In genomic region chr6:33874136-33874535, GRCh38 we compare ENCODE assay signal across 19 cellular contexts.
DNase-seq lines count a peak whose midpoint lies in the region; TF ChIP-seq lines count a peak whose summit lies in the region.
"Had no signal": no experiment of that assay in that cellular context is flagged by ENCODE, and none has a peak within 500 bp of the region (broad histone marks: within the 10 kb centered on the region; RNA-seq: fewer than 3 reads in every experiment).

No MANE protein-coding gene starts in this region.

- H3K36me3 Mint-ChIP-seq in glutamatergic neuron (ENCODE audit: unreplicated experiment): no peaks in the 10 kb centered on the region
- H3K36me3 Mint-ChIP-seq: CD4-positive, alpha-beta memory T cell had no signal

- peaks cover 5% of the 10 kb centered on the region for H3K9me3 Mint-ChIP-seq in glutamatergic neuron (ENCODE audit: unreplicated experiment)
- H3K9me3 Mint-ChIP-seq: CD4-positive, alpha-beta memory T cell; HFFc6 had no signal

- no peak overlapping the region for H3K14ac ChIP-seq in mesenchymal stem cell (ENCODE audit: low read length in 2 of 2)

- no peaks in the 10 kb centered on the region for H3F3A ChIP-seq in Loucy (ENCODE audit: low read depth)

- WGBS in mesenchymal stem cell: 91% methylated on average over 14 of the region's 14 CpGs

- H2BK15ac ChIP-seq in mesenchymal stem cell (ENCODE audit: low read depth, poor library complexity, severe bottlenecking): no peak overlapping the region

- no peaks in the 10 kb centered on the region for H3K36me3 ChIP-seq in Loucy (ENCODE audit: insufficient read depth, low read length)
- no peaks in the 10 kb centered on the region for H3K36me3 ChIP-seq in osteoblast (ENCODE audit: insufficient read depth, low read length)
- no peaks in the 10 kb centered on the region for H3K36me3 ChIP-seq in mesenchymal stem cell (ENCODE audit: control insufficient read depth in 1 of 2, insufficient read depth in 2 of 2, low read depth in 1 of 2, low read length in 2 of 2)
- H3K36me3 ChIP-seq: HAP-1 had no signal

- H3K79me1 ChIP-seq in mesenchymal stem cell (replicated peaks; ENCODE audit: low read length, poor library complexity, severe bottlenecking): no peaks in the 10 kb centered on the region

- H3K4me3 ChIP-seq in Loucy (ENCODE audit: low read length, poor library complexity, severe bottlenecking) (no peak overlapping the region), osteoblast (ENCODE audit: insufficient read depth, low read length) (no peak overlapping the region), mesenchymal stem cell (ENCODE audit: insufficient read depth in 1 of 2, low read depth in 1 of 2, low read length in 2 of 2) (no peak overlapping the region)
- H3K4me3 ChIP-seq: A549, HAP-1 had no signal

- no peak overlapping the region for H2AK5ac ChIP-seq in mesenchymal stem cell (ENCODE audit: low read length, severe bottlenecking)

- H4K91ac ChIP-seq in mesenchymal stem cell (ENCODE audit: low read length): no peak overlapping the region

- no peak overlapping the region for H2BK5ac ChIP-seq in mesenchymal stem cell (ENCODE audit: low read depth, low read length, poor library complexity, severe bottlenecking)

- no peak overlapping the region for H2BK120ac ChIP-seq in mesenchymal stem cell (ENCODE audit: low read depth, low read length)

- no peak overlapping the region for H2BK12ac ChIP-seq in mesenchymal stem cell (ENCODE audit: low read length in 2 of 2)

- H3K4me1 Mint-ChIP-seq in glutamatergic neuron (ENCODE audit: low read depth, unreplicated experiment): peaks cover 37% of the 10 kb centered on the region

- peak overlapping the region; percentile 63 for H3K4me3 Mint-ChIP-seq in glutamatergic neuron (ENCODE audit: unreplicated experiment)
- H3K4me3 Mint-ChIP-seq: CD4-positive, alpha-beta memory T cell; HFFc6 had no signal

- H3K23ac ChIP-seq in mesenchymal stem cell (ENCODE audit: low read length in 2 of 2): no peak overlapping the region

- H3K4ac ChIP-seq in mesenchymal stem cell (ENCODE audit: low read depth in 1 of 2, low read length in 2 of 2): no peak overlapping the region

- no peaks in the 10 kb centered on the region for H3K79me2 ChIP-seq in Loucy (ENCODE audit: insufficient read depth, low read length)
- no peaks in the 10 kb centered on the region for H3K79me2 ChIP-seq in osteoblast (ENCODE audit: insufficient read depth, low read length)

- DNase-seq in NCI-H82 (lab: John Stamatoyannopoulos, UW) (peak; percentile 52), NCI-H82 treated with DMSO at 0.1 percent for 48 hours (lab: John Stamatoyannopoulos, UW; ENCODE audit: unreplicated experiment) (no peak), glutamatergic neuron (no peak), osteoblast (ENCODE audit: insufficient read length, low spot score, missing footprints) (peak; percentile 51), AG08396 (ENCODE audit: low spot score) (no peak), middle frontal gyrus (ENCODE audit: extremely low spot score, low spot score) (no peak), mesenchymal stem cell (no peak)
- DNase-seq: 8988T; ACHN; C1 segment of cervical spinal cord; Calu3; CD4-positive, alpha-beta memory T cell; COR-L47; DND-41; GOT3; HFFc6 had no signal

- no peak overlapping the region for H3K27ac Mint-ChIP-seq in glutamatergic neuron (ENCODE audit: unreplicated experiment)
- H3K27ac Mint-ChIP-seq: HFFc6 had no signal

- H3K27ac ChIP-seq in osteoblast (ENCODE audit: low read depth, low read length): no peak overlapping the region
- H3K27ac ChIP-seq in mesenchymal stem cell (ENCODE audit: low read length, poor library complexity, severe bottlenecking): no peak overlapping the region
- H3K27ac ChIP-seq: A549 had no signal

- no peaks in the 10 kb centered on the region for H3K9me2 ChIP-seq in Loucy (replicated peaks; ENCODE audit: low read depth, low read length)

- TF ChIP-seq CTCF in Loucy (conservative IDR thresholded peaks at IDR 0.05; ENCODE audit: low read length): no peak
- TF ChIP-seq CTCF in glutamatergic neuron (IDR thresholded peaks at IDR 0.05; ENCODE audit: partially characterized antibody, unreplicated experiment): no peak
- TF ChIP-seq CTCF in osteoblast (IDR thresholded peaks at IDR 0.05; ENCODE audit: extremely low read depth, low read depth, low read length): no peak

- H3K9me3 ChIP-seq in Loucy (ENCODE audit: insufficient read depth, low read depth, low read length) (no peaks in the 10 kb centered on the region), osteoblast (ENCODE audit: low read depth, low read length) (no peaks in the 10 kb centered on the region), mesenchymal stem cell (ENCODE audit: control insufficient read depth, low read length) (no peaks in the 10 kb centered on the region)
- H3K9me3 ChIP-seq: A549, HAP-1 had no signal

- no peak overlapping the region for H4K8ac ChIP-seq in mesenchymal stem cell (ENCODE audit: low read length)

- no peak overlapping the region for H3K18ac ChIP-seq in mesenchymal stem cell (ENCODE audit: low read depth in 1 of 2, low read length in 2 of 2)

- H3K9ac ChIP-seq in Loucy (ENCODE audit: low read depth, low read length, poor library complexity, severe bottlenecking): peak overlapping the region; percentile 57
- H3K9ac ChIP-seq in mesenchymal stem cell (ENCODE audit: low read length): no peak overlapping the region

- no peaks in the 10 kb centered on the region for H4K20me1 ChIP-seq in Loucy (ENCODE audit: insufficient read depth, low read length, poor library complexity, severe bottlenecking)
- H4K20me1 ChIP-seq in osteoblast (ENCODE audit: insufficient read depth, low read length): no peaks in the 10 kb centered on the region

- H3K4me2 ChIP-seq in Loucy (ENCODE audit: low read depth, low read length, poor library complexity, severe bottlenecking) (peak overlapping the region; percentile 45), osteoblast (ENCODE audit: insufficient read depth, low read length) (no peak overlapping the region), mesenchymal stem cell (ENCODE audit: low read length, poor library complexity, severe bottlenecking) (no peak overlapping the region)
- H3K4me2 ChIP-seq: A549 had no signal

- H3K27me3 Mint-ChIP-seq in glutamatergic neuron (ENCODE audit: unreplicated experiment): peaks cover 9% of the 10 kb centered on the region

- H3K27me3 ChIP-seq in Loucy (ENCODE audit: insufficient read depth, low read length, poor library complexity, severe bottlenecking): no peaks in the 10 kb centered on the region
- peaks cover 21% of the 10 kb centered on the region for H3K27me3 ChIP-seq in osteoblast (ENCODE audit: insufficient read depth, low read length)
- peaks cover 78 to 97% of the 10 kb centered on the region in 2 experiments for H3K27me3 ChIP-seq in mesenchymal stem cell (ENCODE audit: control insufficient read depth in 1 of 2, insufficient read depth in 1 of 2, low read length in 2 of 2)

- peaks cover 64% of the 10 kb centered on the region for H3K4me1 ChIP-seq in Loucy (ENCODE audit: insufficient read depth, low read length, poor library complexity, severe bottlenecking)
- H3K4me1 ChIP-seq in osteoblast (ENCODE audit: insufficient read depth, low read length): no peaks in the 10 kb centered on the region
- H3K4me1 ChIP-seq in mesenchymal stem cell (ENCODE audit: control insufficient read depth, insufficient read depth, low read depth, low read length): peaks cover 2% of the 10 kb centered on the region
- H3K4me1 ChIP-seq: A549 had no signal

- no peak overlapping the region for H2AFZ ChIP-seq in Loucy (ENCODE audit: low read length)
- H2AFZ ChIP-seq in osteoblast (ENCODE audit: low read length): no peak overlapping the region
- no peak overlapping the region for H2AFZ ChIP-seq in mesenchymal stem cell (ENCODE audit: low read depth, low read length)

Comparison
In these comparisons a context has a peak if more than half of its experiments do, and no peak if none do; other contexts are left out.
1. DNase-seq: peak in NCI-H82 (single experiment) and osteoblast (single experiment); none in NCI-H82 treated with DMSO at 0.1 percent for 48 hours (single experiment), glutamatergic neuron (single experiment), AG08396 (single experiment), middle frontal gyrus (single experiment) and mesenchymal stem cell (single experiment).